Comparison of ENCODE assay signal across 17 cellular contexts in the genomic region with DNA sequence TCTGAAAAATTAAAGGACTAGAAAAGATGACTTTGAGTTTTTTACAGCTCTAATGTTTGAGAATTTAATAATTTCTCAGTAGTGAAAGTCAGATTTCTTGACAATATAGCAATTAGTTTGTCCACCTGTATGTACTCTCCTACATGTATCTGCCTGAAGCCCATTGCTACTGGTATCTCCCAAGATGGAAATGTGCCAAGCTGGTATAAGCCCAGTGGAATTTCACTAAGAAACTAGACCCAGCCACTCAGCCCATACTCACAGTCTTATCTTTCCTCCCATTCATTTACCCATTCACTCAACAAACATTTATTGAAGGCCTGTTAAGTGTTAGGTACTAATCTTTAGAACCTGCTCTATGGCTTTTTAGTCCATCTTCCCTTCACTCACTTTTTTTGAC. TPM values are rescaled to one million over a fixed set of nuclear protein-coding genes. Genes with fewer than 3 reads are reported as not detected.
DNase-seq lines count a peak whose midpoint lies in the region; ATAC-seq, FAIRE-seq and TF ChIP-seq lines count a peak whose summit lies in the region.
"Had no signal": no experiment of that assay in that cellular context is flagged by ENCODE, and none has a peak within 500 bp of the region (broad histone marks: within the 10 kb centered on the region; RNA-seq: fewer than 3 reads in every experiment).

No MANE protein-coding gene starts in this region.

- peak overlapping the region in 1 of 2 experiments; percentile 92; a peak in 2 of 4 replicates for H3K27ac ChIP-seq in SK-N-SH (ENCODE audit: low read depth in 2 of 2, low read length in 1 of 2)
- H3K27ac ChIP-seq in astrocyte (ENCODE audit: low read depth, low read length), result peak overlapping the region; percentile 60
- no peak overlapping the region for H3K27ac ChIP-seq in RWPE1
- H3K27ac ChIP-seq: 22Rv1 had no signal

- H3K9ac ChIP-seq in SK-N-SH (0 out of 2 replicates have a peak overlapping the region, but pooled peaks have one; percentile 8), astrocyte (ENCODE audit: low read length) (no peak overlapping the region)

- FAIRE-seq in astrocyte (lab: Jason Lieb, UNC), result no peak
- FAIRE-seq: D721Med, HepG2, HTR-8/SVneo had no signal

- no peaks in the 10 kb centered on the region for H3K36me3 Mint-ChIP-seq in astrocyte (ENCODE audit: low read depth, unreplicated experiment)
- no peaks in the 10 kb centered on the region for H3K36me3 Mint-ChIP-seq in T-helper 2 cell treated with Interferon-gamma antibody and Interleukin-4, amounts not matched to agents 5 μg/mL and 100 μg/mL, for 36 hours (ENCODE audit: low read depth)
- H3K36me3 Mint-ChIP-seq: CD14-positive monocyte; CD8-positive, alpha-beta T cell had no signal

- H3F3A ChIP-seq in SK-N-SH (replicated peaks; ENCODE audit: insufficient read depth), result peaks cover 27% of the 10 kb centered on the region

- no peak overlapping the region for H3K27ac Mint-ChIP-seq in astrocyte (ENCODE audit: unreplicated experiment)
- H3K27ac Mint-ChIP-seq in T-helper 2 cell treated with Interferon-gamma antibody and Interleukin-4, amounts not matched to agents 5 μg/mL and 100 μg/mL, for 36 hours, result no peak overlapping the region
- H3K27ac Mint-ChIP-seq: CD8-positive, alpha-beta T cell had no signal

- POLR2A ChIA-PET in SK-N-SH (lab: Yijun Ruan, JAX) (no interaction called here), RWPE1 (lab: Yijun Ruan, JAX; ENCODE audit: low non-redundant PET) (no interaction called here)

- DNase-seq in SK-N-SH (no peak), MG63 (peak; percentile 24), astrocyte (ENCODE audit: low read depth) (no peak), RWPE1 (ENCODE audit: low spot score) (no peak), NK-92 (lab: John Stamatoyannopoulos, UW; ENCODE audit: unreplicated experiment) (no peak)
- DNase-seq in T-helper 2 cell treated with Interferon-gamma antibody and Interleukin-4, amounts not matched to agents 5 μg/mL and 100 μg/mL, for 36 hours (ENCODE audit: low spot score), result no peak
- DNase-seq: CD8-positive, alpha-beta T cell; COR-L47; DMS153; DMS79 treated with DMSO at 0.1 percent for 48 hours; HCEC 1CT had no signal

- H2AFZ ChIP-seq in SK-N-SH (ENCODE audit: low read depth), result no peak overlapping the region
- no peak overlapping the region for H2AFZ ChIP-seq in astrocyte (ENCODE audit: low read depth, low read length)

- H4K20me1 ChIP-seq in SK-N-SH (ENCODE audit: insufficient read depth) (no peaks in the 10 kb centered on the region), astrocyte (ENCODE audit: insufficient read depth, low read length) (no peaks in the 10 kb centered on the region)

- peaks cover 22% of the 10 kb centered on the region for H3K4me1 Mint-ChIP-seq in astrocyte (ENCODE audit: low read depth, unreplicated experiment)
- no peaks in the 10 kb centered on the region for H3K4me1 Mint-ChIP-seq in T-helper 2 cell treated with Interferon-gamma antibody and Interleukin-4, amounts not matched to agents 5 μg/mL and 100 μg/mL, for 36 hours (ENCODE audit: low read depth)
- H3K4me1 Mint-ChIP-seq: CD14-positive monocyte had no signal

- ATAC-seq in SK-N-SH treated with all-trans-retinoic acid at 6 μM for 48 hours, result no peak
- ATAC-seq: CD8-positive, alpha-beta T cell; HepG2 had no signal

- no peaks in the 10 kb centered on the region for H3K9me3 ChIP-seq in SK-N-SH
- no peaks in the 10 kb centered on the region for H3K9me3 ChIP-seq in MG63
- H3K9me3 ChIP-seq in astrocyte (ENCODE audit: insufficient read depth, low read depth, low read length), result no peaks in the 10 kb centered on the region

- 0 out of 2 replicates have a peak overlapping the region, but pooled peaks have one; percentile 3 for H3K4me2 ChIP-seq in SK-N-SH
- no peak overlapping the region for H3K4me2 ChIP-seq in astrocyte (ENCODE audit: low read length)

- H3K4me3 ChIP-seq in SK-N-SH (ENCODE audit: low read depth in 2 of 2, low read length in 1 of 2), result no peak overlapping the region
- H3K4me3 ChIP-seq in MG63, result no peak overlapping the region
- no peak overlapping the region for H3K4me3 ChIP-seq in astrocyte (ENCODE audit: insufficient read depth, low read depth, low read length)

- no peak for TF ChIP-seq RAD21 in SK-N-SH (IDR thresholded peaks at IDR 0.05; ENCODE audit: low read length)

- CTCF ChIA-PET in SK-N-SH (lab: Yijun Ruan, JAX) (interaction anchor here (1.0 to 5.1 kb wide), 3 partner anchors 14 to 75 kb away, joined by 3 to 25 read pairs (median 3); no protein-coding TSS in a partner anchor), RWPE1 (lab: Yijun Ruan, JAX) (interaction anchor here (0.6 to 1.8 kb wide), 2 partner anchors 21 to 141 kb away, joined by 3 to 4 read pairs; no protein-coding TSS in a partner anchor)

- no peaks in the 10 kb centered on the region for H3K9me2 ChIP-seq in SK-N-SH

- H3K27me3 ChIP-seq in SK-N-SH (ENCODE audit: insufficient read depth) (no peaks in the 10 kb centered on the region), MG63 (no peaks in the 10 kb centered on the region), astrocyte (ENCODE audit: insufficient read depth, low read length) (no peaks in the 10 kb centered on the region)

- TF ChIP-seq EP300 in SK-N-SH (IDR thresholded peaks at IDR 0.05; ENCODE audit: borderline replicate concordance in 1 of 2, low read depth in 1 of 2, low read length in 1 of 2), result no peak

- H3K79me2 ChIP-seq in SK-N-SH (ENCODE audit: insufficient read depth) (no peaks in the 10 kb centered on the region), astrocyte (ENCODE audit: insufficient read depth, low read length) (no peaks in the 10 kb centered on the region)

- H3K4me1 ChIP-seq in SK-N-SH (ENCODE audit: control insufficient read depth in 1 of 2, insufficient read depth in 2 of 2, low read depth in 1 of 2, low read length in 1 of 2) (peaks cover 2 to 41% of the 10 kb centered on the region in 2 experiments; a peak in 3 of 4 replicates), astrocyte (ENCODE audit: insufficient read depth, low read length) (peaks cover 27% of the 10 kb centered on the region)

- TF ChIP-seq CTCF in SK-N-SH (IDR thresholded peaks at IDR 0.05) (no peak), astrocyte (IDR thresholded peaks at IDR 0.05; ENCODE audit: insufficient read depth, low read depth, low read length) (no peak), RWPE1 (conservative IDR thresholded peaks at IDR 0.05; ENCODE audit: low read depth) (no peak)

- H3K4me3 Mint-ChIP-seq in astrocyte (ENCODE audit: unreplicated experiment), result no peak overlapping the region
- no peak overlapping the region for H3K4me3 Mint-ChIP-seq in T-helper 2 cell treated with Interferon-gamma antibody and Interleukin-4, amounts not matched to agents 5 μg/mL and 100 μg/mL, for 36 hours
- H3K4me3 Mint-ChIP-seq: CD14-positive monocyte; CD8-positive, alpha-beta T cell had no signal

- no peaks in the 10 kb centered on the region for H3K27me3 Mint-ChIP-seq in astrocyte (ENCODE audit: low read depth, unreplicated experiment)
- peaks cover 12% of the 10 kb centered on the region for H3K27me3 Mint-ChIP-seq in T-helper 2 cell treated with Interferon-gamma antibody and Interleukin-4, amounts not matched to agents 5 μg/mL and 100 μg/mL, for 36 hours (ENCODE audit: low read depth)

- H3K9me3 Mint-ChIP-seq in astrocyte (ENCODE audit: unreplicated experiment), result no peaks in the 10 kb centered on the region
- no peaks in the 10 kb centered on the region for H3K9me3 Mint-ChIP-seq in T-helper 2 cell treated with Interferon-gamma antibody and Interleukin-4, amounts not matched to agents 5 μg/mL and 100 μg/mL, for 36 hours
- H3K9me3 Mint-ChIP-seq: CD8-positive, alpha-beta T cell had no signal

- no peaks in the 10 kb centered on the region for H3K36me3 ChIP-seq in SK-N-SH (replicated peaks in 1 of 2; ENCODE audit: control insufficient read depth in 1 of 2, insufficient read depth in 2 of 2, low read length in 1 of 2)
- no peaks in the 10 kb centered on the region for H3K36me3 ChIP-seq in MG63
- H3K36me3 ChIP-seq in astrocyte (ENCODE audit: insufficient read depth, low read length), result no peaks in the 10 kb centered on the region

TF ChIP-seq in SK-N-SH, 30 proteins besides CTCF, POLR2A, EP300 and RAD21 (continues in another document):
- TF ChIP-seq GABPA (IDR thresholded peaks at IDR 0.05; ENCODE audit: low read depth), result no peak
- TF ChIP-seq, protein P1, sequence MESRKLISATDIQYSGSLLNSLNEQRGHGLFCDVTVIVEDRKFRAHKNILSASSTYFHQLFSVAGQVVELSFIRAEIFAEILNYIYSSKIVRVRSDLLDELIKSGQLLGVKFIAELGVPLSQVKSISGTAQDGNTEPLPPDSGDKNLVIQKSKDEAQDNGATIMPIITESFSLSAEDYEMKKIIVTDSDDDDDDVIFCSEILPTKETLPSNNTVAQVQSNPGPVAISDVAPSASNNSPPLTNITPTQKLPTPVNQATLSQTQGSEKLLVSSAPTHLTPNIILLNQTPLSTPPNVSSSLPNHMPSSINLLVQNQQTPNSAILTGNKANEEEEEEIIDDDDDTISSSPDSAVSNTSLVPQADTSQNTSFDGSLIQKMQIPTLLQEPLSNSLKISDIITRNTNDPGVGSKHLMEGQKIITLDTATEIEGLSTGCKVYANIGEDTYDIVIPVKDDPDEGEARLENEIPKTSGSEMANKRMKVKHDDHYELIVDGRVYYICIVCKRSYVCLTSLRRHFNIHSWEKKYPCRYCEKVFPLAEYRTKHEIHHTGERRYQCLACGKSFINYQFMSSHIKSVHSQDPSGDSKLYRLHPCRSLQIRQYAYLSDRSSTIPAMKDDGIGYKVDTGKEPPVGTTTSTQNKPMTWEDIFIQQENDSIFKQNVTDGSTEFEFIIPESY (IDR thresholded peaks at IDR 0.05; ENCODE audit: borderline replicate concordance, low read depth), result no peak
- TF ChIP-seq TCF12 (IDR thresholded peaks at IDR 0.05), result no peak

TF ChIP-seq in SK-N-SH treated with all-trans-retinoic acid at 6 μM for 48 hours, 23 proteins besides CTCF, POLR2A, EP300 and RAD21 (continues in another document):
- no peak for TF ChIP-seq CSDC2 (CRISPR knock-in tag; IDR thresholded peaks at IDR 0.05)
- TF ChIP-seq, protein P2, sequence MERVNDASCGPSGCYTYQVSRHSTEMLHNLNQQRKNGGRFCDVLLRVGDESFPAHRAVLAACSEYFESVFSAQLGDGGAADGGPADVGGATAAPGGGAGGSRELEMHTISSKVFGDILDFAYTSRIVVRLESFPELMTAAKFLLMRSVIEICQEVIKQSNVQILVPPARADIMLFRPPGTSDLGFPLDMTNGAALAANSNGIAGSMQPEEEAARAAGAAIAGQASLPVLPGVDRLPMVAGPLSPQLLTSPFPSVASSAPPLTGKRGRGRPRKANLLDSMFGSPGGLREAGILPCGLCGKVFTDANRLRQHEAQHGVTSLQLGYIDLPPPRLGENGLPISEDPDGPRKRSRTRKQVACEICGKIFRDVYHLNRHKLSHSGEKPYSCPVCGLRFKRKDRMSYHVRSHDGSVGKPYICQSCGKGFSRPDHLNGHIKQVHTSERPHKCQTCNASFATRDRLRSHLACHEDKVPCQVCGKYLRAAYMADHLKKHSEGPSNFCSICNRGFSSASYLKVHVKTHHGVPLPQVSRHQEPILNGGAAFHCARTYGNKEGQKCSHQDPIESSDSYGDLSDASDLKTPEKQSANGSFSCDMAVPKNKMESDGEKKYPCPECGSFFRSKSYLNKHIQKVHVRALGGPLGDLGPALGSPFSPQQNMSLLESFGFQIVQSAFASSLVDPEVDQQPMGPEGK (CRISPR knock-in tag; IDR thresholded peaks at IDR 0.05; ENCODE audit: borderline replicate concordance), result no peak

RNA-seq across cellular contexts. Expression of a gene that starts 21.6 kb away (rescaled TPM):
- polyA plus RNA-seq in SK-N-SH (2012; rRNA removed), result 7.4 and 9.7 TPM in 2 replicates
- polyA plus RNA-seq in SK-N-SH (2012; cell fraction: cytosol; rRNA removed), result 2.6 and 3.8 TPM in 2 replicates
- polyA plus RNA-seq in SK-N-SH (2012; cell fraction: nucleus; rRNA removed), result 49.2 and 51.6 TPM in 2 replicates
- 3.0 and 15.2 TPM in 2 replicates for total RNA-seq in MG63 (2014; rRNA removed; shearing (Covaris generic); ENCODE audit: low replicate concordance)
- total RNA-seq in astrocyte, result 2.5 and 3.1 TPM in 2 replicates
